8 cellular contexts compared by ENCODE assay signal in the genomic region with DNA sequence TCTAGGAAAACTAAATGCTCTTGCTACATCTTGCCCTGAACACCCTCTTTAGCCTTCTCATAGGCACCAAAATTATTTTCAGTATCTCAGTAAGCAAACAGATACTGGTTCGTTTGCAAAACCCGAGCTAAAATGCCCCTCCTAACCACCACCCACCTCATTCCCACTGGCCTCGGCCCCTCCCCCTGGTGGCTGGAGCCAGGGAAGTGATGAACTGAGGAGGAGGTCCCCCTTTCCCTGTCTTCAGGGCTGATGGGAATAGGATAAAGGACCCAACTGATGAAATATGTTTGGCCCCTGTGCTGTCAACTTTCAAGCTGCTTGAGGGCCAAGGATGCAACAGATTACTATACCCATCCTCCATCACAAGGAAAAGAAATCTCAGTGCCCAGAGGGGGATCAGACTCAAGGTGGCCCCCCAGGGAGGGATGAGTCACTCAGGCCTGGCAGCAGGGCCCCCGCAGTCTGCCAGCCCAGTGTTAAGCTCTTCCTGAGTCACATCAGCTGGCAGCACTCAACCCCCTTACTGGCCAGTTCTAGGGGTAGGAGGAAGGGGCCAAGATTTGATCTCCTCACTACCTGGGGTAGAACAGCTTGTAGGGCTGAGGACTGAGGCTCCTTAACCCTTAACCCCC. TPM values are rescaled to one million over a fixed set of nuclear protein-coding genes. Genes with fewer than 3 reads are reported as not detected.
DNase-seq lines count a peak whose midpoint lies in the region; ATAC-seq and TF ChIP-seq lines count a peak whose summit lies in the region.

No MANE protein-coding gene starts in this region.

- peak overlapping the region; percentile 69 for H3K27ac Mint-ChIP-seq in activated T-helper 17 cell treated with anti-CD3 and anti-CD28 coated beads, Interleukin-2, amount 50 U/mL, for 72 hours

- no peak for ATAC-seq in activated T-cell treated with anti-CD3 and anti-CD28 coated beads, Interleukin-2, amount 50 U/mL, for 4 hours
- ATAC-seq in activated T-helper 17 cell treated with anti-CD3 and anti-CD28 coated beads, Interleukin-2, amount 50 U/mL, for 72 hours (replicated peaks) = no peak
- no peak for ATAC-seq in thoracic aorta (ENCODE audit: insufficient number of reproducible peaks, low FRiP score, low read depth)
- ATAC-seq in HG02623 (IDR thresholded peaks at IDR 0.05; ENCODE audit: unreplicated experiment) = no peak

- TF ChIP-seq CTCF in thoracic aorta (IDR thresholded peaks at IDR 0.05) = no peak

- peaks cover 33% of the 10 kb centered on the region for H3K36me3 Mint-ChIP-seq in activated T-cell treated with anti-CD3 and anti-CD28 coated beads, Interleukin-2, amount 50 U/mL, for 4 hours (ENCODE audit: insufficient read depth)
- H3K36me3 Mint-ChIP-seq in activated T-helper 17 cell treated with anti-CD3 and anti-CD28 coated beads, Interleukin-2, amount 50 U/mL, for 72 hours (ENCODE audit: low read depth) = peaks cover 49% of the 10 kb centered on the region

- H3K4me3 ChIP-seq in iPS-15b (ENCODE audit: low read depth, low read length) = peak overlapping the region; percentile 90
- peak overlapping the region; percentile 85 for H3K4me3 ChIP-seq in thoracic aorta

- H3K27me3 ChIP-seq in iPS-15b (ENCODE audit: control insufficient read depth, insufficient read depth, low read length) (no peaks in the 10 kb centered on the region), thoracic aorta (replicated peaks; ENCODE audit: insufficient read depth) (no peaks in the 10 kb centered on the region)

- peak overlapping the region; percentile 88 for H3K4me3 Mint-ChIP-seq in activated T-cell treated with anti-CD3 and anti-CD28 coated beads, Interleukin-2, amount 50 U/mL, for 4 hours
- peak overlapping the region; percentile 81 for H3K4me3 Mint-ChIP-seq in activated T-helper 17 cell treated with anti-CD3 and anti-CD28 coated beads, Interleukin-2, amount 50 U/mL, for 72 hours

- no peaks in the 10 kb centered on the region for H3K27me3 Mint-ChIP-seq in activated T-cell treated with anti-CD3 and anti-CD28 coated beads, Interleukin-2, amount 50 U/mL, for 4 hours (ENCODE audit: low read depth)
- no peaks in the 10 kb centered on the region for H3K27me3 Mint-ChIP-seq in activated T-helper 17 cell treated with anti-CD3 and anti-CD28 coated beads, Interleukin-2, amount 50 U/mL, for 72 hours

- H3K27ac ChIP-seq in thoracic aorta = peak overlapping the region; percentile 6 to 8
- H3K27ac ChIP-seq in caudate nucleus (ENCODE audit: low read depth, low read length) = no peak overlapping the region

- H3K9ac ChIP-seq in iPS-15b (ENCODE audit: low read depth, low read length) = no peak overlapping the region

- peaks cover 5% of the 10 kb centered on the region for H3K4me1 ChIP-seq in iPS-15b (ENCODE audit: control insufficient read depth, insufficient read depth, low read length)
- peaks cover 13 to 30% of the 10 kb centered on the region in 2 donors for H3K4me1 ChIP-seq in thoracic aorta (ENCODE audit: control insufficient read depth in 1 of 2, low read depth in 2 of 2)

- DNase-seq in activated T-cell treated with anti-CD3 and anti-CD28 coated beads, Interleukin-2, amount 50 U/mL, for 4 hours = no peak
- no peak for DNase-seq in activated T-cell treated with anti-CD3 and anti-CD28 coated beads for 4 hours
- DNase-seq in thoracic aorta (ENCODE audit: low spot score) = no peak
- DNase-seq in caudate nucleus (lab: John Stamatoyannopoulos, UW) = no peak
- no peak for DNase-seq in Ammon's horn (ENCODE audit: low spot score)

- peaks cover 25% of the 10 kb centered on the region for H3K4me1 Mint-ChIP-seq in activated T-cell treated with anti-CD3 and anti-CD28 coated beads, Interleukin-2, amount 50 U/mL, for 4 hours (ENCODE audit: low read depth)
- H3K4me1 Mint-ChIP-seq in activated T-helper 17 cell treated with anti-CD3 and anti-CD28 coated beads, Interleukin-2, amount 50 U/mL, for 72 hours = peaks cover 11% of the 10 kb centered on the region

- no peaks in the 10 kb centered on the region for H3K9me3 Mint-ChIP-seq in activated T-cell treated with anti-CD3 and anti-CD28 coated beads, Interleukin-2, amount 50 U/mL, for 4 hours
- no peaks in the 10 kb centered on the region for H3K9me3 Mint-ChIP-seq in activated T-helper 17 cell treated with anti-CD3 and anti-CD28 coated beads, Interleukin-2, amount 50 U/mL, for 72 hours

- H3K9me3 ChIP-seq in iPS-15b (ENCODE audit: control insufficient read depth, insufficient read depth, low read length) = no peaks in the 10 kb centered on the region
- no peaks in the 10 kb centered on the region for H3K9me3 ChIP-seq in thoracic aorta

- H3K36me3 ChIP-seq in iPS-15b (ENCODE audit: control insufficient read depth, insufficient read depth, low read length) = peaks cover 39% of the 10 kb centered on the region
- peaks cover 42% of the 10 kb centered on the region for H3K36me3 ChIP-seq in thoracic aorta

RNA-seq across cellular contexts. Expression of gene ANKRD52, which starts 1.7 kb away (rescaled TPM):
- total RNA-seq in activated T-cell treated with anti-CD3 and anti-CD28 coated beads, Interleukin-2, amount 50 U/mL, for 4 hours = 10 to 100 TPM; 60.8 to 70.3 (median 67.5) TPM
- 10 to 100 TPM; 31.1 to 43.0 TPM for total RNA-seq in activated T-helper 17 cell treated with anti-CD3 and anti-CD28 coated beads, Interleukin-2, amount 50 U/mL, for 72 hours
- total RNA-seq in thoracic aorta = 10 to 100 TPM; 30.9 to 36.3 TPM

RNA-seq across cellular contexts. Expression of gene COQ10A, which starts 10.3 kb away (rescaled TPM):
- total RNA-seq in activated T-cell treated with anti-CD3 and anti-CD28 coated beads, Interleukin-2, amount 50 U/mL, for 4 hours = 10 to 100 TPM; 11.1 to 13.7 (median 11.5) TPM
- total RNA-seq in activated T-helper 17 cell treated with anti-CD3 and anti-CD28 coated beads, Interleukin-2, amount 50 U/mL, for 72 hours = 1 to 10 TPM; 5.3 to 9.7 TPM
- total RNA-seq in thoracic aorta = 10 to 100 TPM; 14.6 to 26.3 TPM

RNA-seq across cellular contexts. Expression of gene SLC39A5, which starts 26.6 kb away (rescaled TPM):
- under 1 TPM; 0.53 to 0.84 (median 0.79) TPM for total RNA-seq in activated T-cell treated with anti-CD3 and anti-CD28 coated beads, Interleukin-2, amount 50 U/mL, for 4 hours
- total RNA-seq in activated T-helper 17 cell treated with anti-CD3 and anti-CD28 coated beads, Interleukin-2, amount 50 U/mL, for 72 hours = under 1 TPM in 1 of 2 donors, not detected in 1; 0.41 TPM
- not detected for total RNA-seq in thoracic aorta

RNA-seq across cellular contexts. Expression of gene NABP2, which starts 32.3 kb away (rescaled TPM):
- 100 to 1,000 TPM in 1 of 3 donors, 10 to 100 TPM in 2; 92.7 to 103 (median 98.9) TPM for total RNA-seq in activated T-cell treated with anti-CD3 and anti-CD28 coated beads, Interleukin-2, amount 50 U/mL, for 4 hours
- 10 to 100 TPM; 61.0 to 96.6 TPM for total RNA-seq in activated T-helper 17 cell treated with anti-CD3 and anti-CD28 coated beads, Interleukin-2, amount 50 U/mL, for 72 hours
- 10 to 100 TPM in 1 of 2 donors, 1 to 10 TPM in 1; 8.7 to 17.2 TPM for total RNA-seq in thoracic aorta

RNA-seq across cellular contexts. Expression of gene RNF41, which starts 34.7 kb away (rescaled TPM):
- 10 to 100 TPM; 39.3 to 45.6 (median 40.1) TPM for total RNA-seq in activated T-cell treated with anti-CD3 and anti-CD28 coated beads, Interleukin-2, amount 50 U/mL, for 4 hours
- total RNA-seq in activated T-helper 17 cell treated with anti-CD3 and anti-CD28 coated beads, Interleukin-2, amount 50 U/mL, for 72 hours = 10 to 100 TPM; 31.4 to 33.0 TPM
- total RNA-seq in thoracic aorta = 10 to 100 TPM; 66.6 to 76.5 TPM
